In the genomic region with DNA sequence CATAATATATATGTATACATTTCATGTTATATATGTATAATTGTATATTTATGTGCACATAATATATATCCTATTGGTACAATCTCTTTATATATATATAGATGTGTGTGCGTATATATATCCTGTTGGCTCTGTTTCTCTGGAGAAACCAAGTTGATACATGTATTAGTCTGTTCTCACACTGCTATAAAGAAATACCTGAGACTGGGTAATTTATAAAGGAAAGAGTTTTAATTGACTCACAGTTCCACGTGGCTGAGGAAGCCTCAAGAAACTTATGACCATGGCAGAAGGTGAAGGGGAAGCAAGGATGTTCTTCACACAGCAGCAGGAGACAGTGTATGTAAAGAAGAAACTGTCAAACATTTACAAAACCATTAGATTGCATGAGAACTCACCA, we compare ENCODE assay signal across 21 cellular contexts. TPM values are rescaled to one million over a fixed set of nuclear protein-coding genes. Genes with fewer than 3 reads are reported as not detected.
A peak's percentile ranks its signal among the peaks of the same experiment; 100 is the strongest.
DNase-seq lines count a peak whose midpoint lies in the region; TF ChIP-seq lines count a peak whose summit lies in the region.
"Had no signal": no experiment of that assay in that cellular context is flagged by ENCODE, and none has a peak within 500 bp of the region (broad histone marks: within the 10 kb centered on the region; RNA-seq: fewer than 3 reads in every experiment).

No MANE protein-coding gene starts in this region.

- H3K79me2 ChIP-seq in hepatocyte, result no peaks in the 10 kb centered on the region

- no peak overlapping the region for H2AFZ ChIP-seq in hepatocyte

- no peaks in the 10 kb centered on the region for H3K36me3 ChIP-seq in left ventricle myocardium inferior
- H3K36me3 ChIP-seq in hepatocyte (replicated peaks; ENCODE audit: insufficient read depth, low read depth), result no peaks in the 10 kb centered on the region
- H3K36me3 ChIP-seq in vagina, result no peaks in the 10 kb centered on the region

- TF ChIP-seq POLR2A in vagina (IDR thresholded peaks at IDR 0.05), result no peak

- no peaks in the 10 kb centered on the region for H3K9me3 ChIP-seq in left ventricle myocardium inferior (replicated peaks)
- H3K9me3 ChIP-seq in hepatocyte (ENCODE audit: low read depth), result no peaks in the 10 kb centered on the region
- H3K9me3 ChIP-seq in vagina, result no peaks in the 10 kb centered on the region

- H3K4me3 ChIP-seq in left ventricle myocardium inferior, result no peak overlapping the region
- no peak overlapping the region for H3K4me3 ChIP-seq in hepatocyte
- H3K4me3 ChIP-seq in skin epidermis, result no peak overlapping the region
- H3K4me3 ChIP-seq in vagina, result no peak overlapping the region

- no peak for DNase-seq in left ventricle myocardium inferior
- DNase-seq in cardiac septum (ENCODE audit: low spot score), result no peak
- DNase-seq in hepatocyte (ENCODE audit: low spot score), result peak; percentile 44
- DNase-seq in vagina (ENCODE audit: extremely low spot score in 2 of 2), result no peak
- no peak for DNase-seq in NCI-H69 (lab: John Stamatoyannopoulos, UW)
- DNase-seq in middle frontal gyrus (ENCODE audit: extremely low spot score, low spot score), result no peak
- no peak for DNase-seq in Ammon's horn (ENCODE audit: low spot score)
- DNase-seq: activated CD4-positive, alpha-beta T cell treated with anti-CD3 and anti-CD28 coated beads, Interleukin-2, amount 10 ng/mL, durations not matched to agents 24 days and 14 days; activated effector memory CD4-positive, alpha-beta T cell treated with anti-CD3 and anti-CD28 coated beads, Interleukin-2, amount 50 U/mL, for 16 hours; amniotic stem cell; effector CD8-positive, alpha-beta T cell; Kasumi-1; NCI-H1105 treated with DMSO at 0.1 percent for 48 hours; NCI-H510A treated with DMSO at 0.1 percent for 48 hours; stimulated activated CD4-positive, alpha-beta T cell treated with anti-CD3 and anti-CD28 coated beads, Interleukin-15, amount 100 ng/mL, for 24 hours; T-cell had no signal

- H3K4me1 ChIP-seq in left ventricle myocardium inferior (peaks cover 25% of the 10 kb centered on the region), hepatocyte (ENCODE audit: insufficient read depth) (peaks cover 8% of the 10 kb centered on the region), vagina (peaks cover 33% of the 10 kb centered on the region)

- H3K27me3 ChIP-seq in left ventricle myocardium inferior (ENCODE audit: low read depth) (no peaks in the 10 kb centered on the region), hepatocyte (no peaks in the 10 kb centered on the region), vagina (no peaks in the 10 kb centered on the region)

- WGBS in hepatocyte (ENCODE audit: low lambda C conversion rate, missing lambda C conversion rate), result 62% methylated on average over 2 of the region's 2 CpGs

- no peaks in the 10 kb centered on the region for H4K20me1 ChIP-seq in hepatocyte (ENCODE audit: insufficient read depth, poor library complexity, severe bottlenecking)

- TF ChIP-seq CTCF in left ventricle myocardium inferior (IDR thresholded peaks at IDR 0.05; ENCODE audit: borderline replicate concordance), result no peak
- TF ChIP-seq CTCF in hepatocyte (IDR thresholded peaks at IDR 0.05; ENCODE audit: poor library complexity), result no peak
- no peak for TF ChIP-seq CTCF in vagina (IDR thresholded peaks at IDR 0.05)

- peak overlapping the region; percentile 35 for H3K4me2 ChIP-seq in hepatocyte

- intact Hi-C loops in left ventricle myocardium inferior (cut with micrococcal nuclease) (no loop called here), cardiac septum (cut with DNase I) (no loop called here), vagina (cut with DNase I) (loop anchor here (5.0 kb wide), 1 partner anchor 261 kb away; a partner anchor contains a TSS)

- no peaks in the 10 kb centered on the region for H3K9me2 ChIP-seq in hepatocyte (replicated peaks; ENCODE audit: insufficient read depth)

- H3K27ac ChIP-seq in left ventricle myocardium inferior (replicated peaks) (peak overlapping the region; percentile 91), hepatocyte (peak overlapping the region; percentile 92), skin epidermis (peak overlapping the region in 13 of 21 experiments; percentile 11 to 91 (median 52)), vagina (peak overlapping the region; percentile 87)
- H3K27ac ChIP-seq: C4-2B had no signal

RNA-seq across cellular contexts. Expression of a gene that starts 14.1 kb away (rescaled TPM):
- total RNA-seq in left ventricle myocardium inferior (576 TPM), cardiac septum (486 TPM), hepatocyte (881 and 921 TPM in 2 replicates), vagina (1,106 TPM)
- 2,777 and 2,850 TPM in 2 replicates for polyA plus RNA-seq in hepatocyte

RNA-seq across cellular contexts. Expression of a gene that starts 17.9 kb away (rescaled TPM):
- total RNA-seq in left ventricle myocardium inferior (not detected), cardiac septum (not detected), hepatocyte (not detected in 2 replicates), vagina (not detected)
- polyA plus RNA-seq in hepatocyte, result not detected in 2 replicates
- total RNA-seq: activated CD4-positive, alpha-beta T cell treated with anti-CD3 and anti-CD28 coated beads, Interleukin-2, amount 10 ng/mL, durations not matched to agents 24 days and 14 days; kidney epithelial cell; mesothelial cell of epicardium; neural crest cell; T-cell had no signal

RNA-seq across cellular contexts. Expression of a gene that starts 55.4 kb away (rescaled TPM):
- not detected for total RNA-seq in left ventricle myocardium inferior
- total RNA-seq in cardiac septum, result not detected
- total RNA-seq in hepatocyte, result not detected in 2 replicates
- not detected in 2 replicates for polyA plus RNA-seq in hepatocyte
- total RNA-seq in vagina, result not detected
- total RNA-seq: activated CD4-positive, alpha-beta T cell treated with anti-CD3 and anti-CD28 coated beads, Interleukin-2, amount 10 ng/mL, durations not matched to agents 24 days and 14 days; kidney epithelial cell; mesothelial cell of epicardium; neural crest cell; T-cell had no signal
